8 cellular contexts compared by ENCODE assay signal in genomic region chr13:112711528-112712265, GRCh38. TPM values are rescaled to one million over a fixed set of nuclear protein-coding genes. Genes with fewer than 3 reads are reported as not detected.
A peak's percentile ranks its signal among the peaks of the same experiment; 100 is the strongest.
DNase-seq lines count a peak whose midpoint lies in the region; ATAC-seq and TF ChIP-seq lines count a peak whose summit lies in the region.

No MANE protein-coding gene starts in this region.

- H3K9me3 Mint-ChIP-seq in activated T-helper 2 cell treated with anti-CD3 and anti-CD28 coated beads, Interferon-gamma antibody, Interleukin-2, Interleukin-4, amounts not matched to agents 10 μg/mL and 5 μg/mL and 100 μg/mL, durations not matched to agents 14 hours and 24 hours and 36 hours = no peaks in the 10 kb centered on the region

- peak; percentile 49 for TF ChIP-seq CTCF in AG10803 (conservative IDR thresholded peaks at IDR 0.05; ENCODE audit: low read length)
- TF ChIP-seq CTCF in WERI-Rb-1 (IDR thresholded peaks at IDR 0.05; ENCODE audit: low read depth, low read length) = peak; percentile 55
- no peak for TF ChIP-seq CTCF in omental fat pad (IDR thresholded peaks at IDR 0.05)

- ATAC-seq in GM18517 (IDR thresholded peaks at IDR 0.05; ENCODE audit: unreplicated experiment) (peak; percentile 73), omental fat pad (ENCODE audit: low FRiP score) (peak; percentile 97), GM18873 (IDR thresholded peaks at IDR 0.05; ENCODE audit: low FRiP score, unreplicated experiment) (no peak)

- no peak overlapping the region for H3K4me3 Mint-ChIP-seq in activated T-helper 2 cell treated with anti-CD3 and anti-CD28 coated beads, Interferon-gamma antibody, Interleukin-2, Interleukin-4, amounts not matched to agents 10 μg/mL and 5 μg/mL and 100 μg/mL, durations not matched to agents 14 hours and 24 hours and 36 hours (ENCODE audit: low read depth)

- H3K36me3 ChIP-seq in WERI-Rb-1 = no peaks in the 10 kb centered on the region; the same call in 1 of the 2 replicates

- no peaks in the 10 kb centered on the region for H3K27me3 Mint-ChIP-seq in activated T-helper 2 cell treated with anti-CD3 and anti-CD28 coated beads, Interferon-gamma antibody, Interleukin-2, Interleukin-4, amounts not matched to agents 10 μg/mL and 5 μg/mL and 100 μg/mL, durations not matched to agents 14 hours and 24 hours and 36 hours (ENCODE audit: low read depth)

- H3K4me3 ChIP-seq in AG10803 (ENCODE audit: low read length) = peak overlapping the region; percentile 54
- no peak overlapping the region for H3K4me3 ChIP-seq in WERI-Rb-1 (ENCODE audit: low read depth, low read length)

- no peaks in the 10 kb centered on the region for H3K9me3 ChIP-seq in WERI-Rb-1 (ENCODE audit: severe bottlenecking)

- no peaks in the 10 kb centered on the region for H3K27me3 ChIP-seq in WERI-Rb-1 (ENCODE audit: insufficient read depth, low read depth, severe bottlenecking)

- peaks cover 3% of the 10 kb centered on the region for H3K4me1 Mint-ChIP-seq in activated T-helper 2 cell treated with anti-CD3 and anti-CD28 coated beads, Interferon-gamma antibody, Interleukin-2, Interleukin-4, amounts not matched to agents 10 μg/mL and 5 μg/mL and 100 μg/mL, durations not matched to agents 14 hours and 24 hours and 36 hours (ENCODE audit: low read depth)

- DNase-seq in AG10803 (ENCODE audit: low read depth) (peak; percentile 98), HUDEP-2 (lab: John Stamatoyannopoulos, UW; ENCODE audit: unreplicated experiment in 76 of 76) (peak in 75 of 76 experiments; percentile 11 to 91 (median 75)), WERI-Rb-1 (no peak), head of caudate nucleus (peak in 41 of 42 donors; percentile 51 to 95 (median 72)), omental fat pad (ENCODE audit: low spot score) (peak; percentile 48)
- no peak for DNase-seq in activated T-helper 2 cell treated with anti-CD3 and anti-CD28 coated beads, Interferon-gamma antibody, Interleukin-2, Interleukin-4, amounts not matched to agents 10 μg/mL and 5 μg/mL and 100 μg/mL, durations not matched to agents 14 hours and 24 hours and 36 hours (ENCODE audit: low spot score)

- no peak overlapping the region for H3K27ac Mint-ChIP-seq in activated T-helper 2 cell treated with anti-CD3 and anti-CD28 coated beads, Interferon-gamma antibody, Interleukin-2, Interleukin-4, amounts not matched to agents 10 μg/mL and 5 μg/mL and 100 μg/mL, durations not matched to agents 14 hours and 24 hours and 36 hours

- no peak overlapping the region; the same call in 1 of the 2 replicates for H3K27ac ChIP-seq in WERI-Rb-1

- intact Hi-C loops in head of caudate nucleus (cut with DNase I) = no loop called here
- intact Hi-C loops in activated T-helper 2 cell treated with anti-CD3 and anti-CD28 coated beads, Interferon-gamma antibody, Interleukin-2, Interleukin-4, amounts not matched to agents 10 μg/mL and 5 μg/mL and 100 μg/mL, durations not matched to agents 14 hours and 24 hours and 36 hours (cut with micrococcal nuclease) = no loop called here

- no peaks in the 10 kb centered on the region for H3K36me3 Mint-ChIP-seq in activated T-helper 2 cell treated with anti-CD3 and anti-CD28 coated beads, Interferon-gamma antibody, Interleukin-2, Interleukin-4, amounts not matched to agents 10 μg/mL and 5 μg/mL and 100 μg/mL, durations not matched to agents 14 hours and 24 hours and 36 hours (ENCODE audit: low read depth)

RNA-seq across cellular contexts. Expression of gene ATP11A, which starts 21.9 kb away (rescaled TPM):
- total RNA-seq in omental fat pad = 10 to 100 TPM; 32.8 to 61.4 (median 45.7) TPM
- total RNA-seq in activated T-helper 2 cell treated with anti-CD3 and anti-CD28 coated beads, Interferon-gamma antibody, Interleukin-2, Interleukin-4, amounts not matched to agents 10 μg/mL and 5 μg/mL and 100 μg/mL, durations not matched to agents 14 hours and 24 hours and 36 hours = 72.0 and 75.2 TPM in 2 replicates

Comparison
In these comparisons a context has a peak if more than half of its experiments do, and no peak if none do; other contexts are left out.
1. DNase-seq: peak in AG10803 (single experiment), HUDEP-2 (75 of 76), head of caudate nucleus (41 of 42) and omental fat pad (single experiment); none in WERI-Rb-1 (single experiment) and activated T-helper 2 cell treated with anti-CD3 and anti-CD28 coated beads, Interferon-gamma antibody, Interleukin-2, Interleukin-4, amounts not matched to agents 10 μg/mL and 5 μg/mL and 100 μg/mL, durations not matched to agents 14 hours and 24 hours and 36 hours (single experiment).
2. CTCF ChIP-seq: peak in AG10803 (single experiment) and WERI-Rb-1 (single experiment); none in omental fat pad (0 of 3).